Comparison of ENCODE assay signal across 1 cellular context in genomic region chr18:38170845-38171244, GRCh38.
A peak's percentile ranks its signal among the peaks of the same experiment; 100 is the strongest.
TF ChIP-seq lines count a peak whose summit lies in the region.

No MANE protein-coding gene starts in this region.

TF ChIP-seq in SK-N-SH treated with all-trans-retinoic acid at 6 μM for 48 hours, 23 proteins besides CTCF, POLR2A, EP300 and RAD21 (continued from another document):
- TF ChIP-seq CSRNP3 (CRISPR knock-in tag; IDR thresholded peaks at IDR 0.05) (0 out of 2 replicates have a peak, but pooled peaks have one; percentile 12), ZNF8 (CRISPR knock-in tag; IDR thresholded peaks at IDR 0.05) (0 out of 2 replicates have a peak, but pooled peaks have one; percentile 29), TCF4 (CRISPR knock-in tag; IDR thresholded peaks at IDR 0.05; ENCODE audit: borderline replicate concordance) (peak; percentile 93)
